In genomic region chr20:5119143-5119434, GRCh38 we compare ENCODE assay signal across 8 cellular contexts. TPM values are rescaled to one million over a fixed set of nuclear protein-coding genes. Genes with fewer than 3 reads are reported as not detected.
A peak's percentile ranks its signal among the peaks of the same experiment; 100 is the strongest.
DNase-seq lines count a peak whose midpoint lies in the region; ATAC-seq and TF ChIP-seq lines count a peak whose summit lies in the region.

No MANE protein-coding gene starts in this region.

- H4K8ac ChIP-seq in trophoblast cell (ENCODE audit: low read depth, low read length): peak overlapping the region; percentile 12

- H4K20me1 ChIP-seq in DOHH2 (ENCODE audit: control insufficient read depth, insufficient read depth, low read depth, low read length): peaks cover 26% of the 10 kb centered on the region

- peak overlapping the region; percentile 91 for H3K4ac ChIP-seq in trophoblast cell (ENCODE audit: low read depth, low read length)

- H3F3A ChIP-seq in DOHH2 (ENCODE audit: control insufficient read depth, insufficient read depth): peaks cover 56% of the 10 kb centered on the region

- peak overlapping the region; percentile 91 for H3K4me2 ChIP-seq in DOHH2 (ENCODE audit: low read length)
- peak overlapping the region; percentile 72 for H3K4me2 ChIP-seq in trophoblast cell (ENCODE audit: low read length)

- peak overlapping the region; percentile 89 for H3K27ac ChIP-seq in DOHH2 (ENCODE audit: low read depth, low read length)
- peak overlapping the region; percentile 85 to 95 (median 92) for H3K27ac ChIP-seq in Peyer's patch
- peak overlapping the region; percentile 89 to 95 (median 90) for H3K27ac ChIP-seq in esophagus muscularis mucosa (replicated peaks in 1 of 4)
- H3K27ac ChIP-seq in trophoblast cell (ENCODE audit: low read depth, low read length): peak overlapping the region; percentile 7

- H3K4me3 ChIP-seq in DOHH2 (ENCODE audit: low read length) (peak overlapping the region; percentile 82), Peyer's patch (peak overlapping the region; percentile 67 to 89 (median 76)), esophagus muscularis mucosa (peak overlapping the region; percentile 68 to 82 (median 73)), trophoblast cell (ENCODE audit: low read depth, low read length) (peak overlapping the region; percentile 89)

- H2AK5ac ChIP-seq in trophoblast cell (ENCODE audit: low read length): no peak overlapping the region

- 0% methylated on average over 16 of the region's 21 CpGs for WGBS in esophagus muscularis mucosa
- no CpG with 5 or more reads among the region's 21 CpGs for WGBS in trophoblast cell (ENCODE audit: extremely low coverage, insufficient coverage, insufficient read length)

- peak overlapping the region; percentile 12 for H3K18ac ChIP-seq in trophoblast cell (ENCODE audit: low read length)

- H2BK5ac ChIP-seq in trophoblast cell (ENCODE audit: low read depth, low read length, poor library complexity): peak overlapping the region; percentile 35

- intact Hi-C loops in esophagus muscularis mucosa (cut with DNase I): no loop called here

- peaks cover 6% of the 10 kb centered on the region for H3K79me1 ChIP-seq in trophoblast cell (ENCODE audit: low read length)

- no peak overlapping the region for H2BK120ac ChIP-seq in trophoblast cell (ENCODE audit: insufficient read depth, low read length, poor library complexity)

- peak overlapping the region; percentile 44 for H3K9ac ChIP-seq in trophoblast cell (ENCODE audit: low read length)

- H3K79me2 ChIP-seq in DOHH2 (ENCODE audit: control insufficient read depth, low read length) (peaks cover 51% of the 10 kb centered on the region), trophoblast cell (ENCODE audit: control insufficient read depth, insufficient read depth, low read length, poor library complexity) (peaks cover 13% of the 10 kb centered on the region)

- TF ChIP-seq POLR2A in Peyer's patch (IDR thresholded peaks at IDR 0.05) (no peak), esophagus muscularis mucosa (IDR thresholded peaks at IDR 0.05; ENCODE audit: low read depth) (no peak)

- no peak overlapping the region for H3K23ac ChIP-seq in trophoblast cell (ENCODE audit: low read length)

- no peak for TF ChIP-seq CTCF in DOHH2 (IDR thresholded peaks at IDR 0.05; ENCODE audit: low read depth, low read length, poor library complexity, severe bottlenecking)
- no peak for TF ChIP-seq CTCF in Peyer's patch (IDR thresholded peaks at IDR 0.05)
- no peak for TF ChIP-seq CTCF in esophagus muscularis mucosa (IDR thresholded peaks at IDR 0.05)

- H3K27me3 ChIP-seq in DOHH2 (ENCODE audit: control insufficient read depth, low read length): no peaks in the 10 kb centered on the region
- no peaks in the 10 kb centered on the region for H3K27me3 ChIP-seq in Peyer's patch
- H3K27me3 ChIP-seq in esophagus muscularis mucosa: no peaks in the 10 kb centered on the region
- no peaks in the 10 kb centered on the region for H3K27me3 ChIP-seq in trophoblast cell (ENCODE audit: insufficient read depth, low read length)

- H3K36me3 ChIP-seq in DOHH2 (ENCODE audit: control insufficient read depth, low read length) (peaks cover 54% of the 10 kb centered on the region), Peyer's patch (peaks cover 0 to 29% (median 0%) of the 10 kb centered on the region in 3 donors), esophagus muscularis mucosa (peaks cover 5 to 40% (median 23%) of the 10 kb centered on the region in 4 donors), trophoblast cell (ENCODE audit: control insufficient read depth in 1 of 2, insufficient read depth in 2 of 2, low read length in 2 of 2) (peaks cover 9 to 19% of the 10 kb centered on the region in 2 experiments)

- DNase-seq in Peyer's patch: no peak
- no peak for DNase-seq in esophagus muscularis mucosa (ENCODE audit: extremely low spot score)
- DNase-seq in trophoblast cell: no peak
- DNase-seq in pons (ENCODE audit: low spot score): no peak
- no peak for DNase-seq in NCI-H526 (lab: John Stamatoyannopoulos, UW)

- H3K9me3 ChIP-seq in DOHH2 (ENCODE audit: control insufficient read depth, insufficient read depth, low read length): no peaks in the 10 kb centered on the region
- no peaks in the 10 kb centered on the region for H3K9me3 ChIP-seq in Peyer's patch
- no peaks in the 10 kb centered on the region for H3K9me3 ChIP-seq in esophagus muscularis mucosa
- no peaks in the 10 kb centered on the region for H3K9me3 ChIP-seq in trophoblast cell (ENCODE audit: insufficient read depth, low read depth, low read length)

- peak overlapping the region; percentile 42 for H3K14ac ChIP-seq in trophoblast cell (ENCODE audit: low read length)

- H3K4me1 ChIP-seq in DOHH2 (ENCODE audit: control insufficient read depth, low read length) (peaks cover 37% of the 10 kb centered on the region), Peyer's patch (peaks cover 0 to 33% (median 8%) of the 10 kb centered on the region in 4 donors), esophagus muscularis mucosa (peaks cover 15 to 24% (median 22%) of the 10 kb centered on the region in 4 donors), trophoblast cell (ENCODE audit: control insufficient read depth in 1 of 2, insufficient read depth in 2 of 2, low read length in 2 of 2) (peaks cover 2% of the 10 kb centered on the region in 2 experiments)

- H4K91ac ChIP-seq in trophoblast cell (ENCODE audit: low read depth, low read length): peak overlapping the region; percentile 32

- peak overlapping the region; percentile 40 for H2AFZ ChIP-seq in trophoblast cell (ENCODE audit: insufficient read depth, low read length, poor library complexity)

- no peak for TF ChIP-seq EP300 in esophagus muscularis mucosa (IDR thresholded peaks at IDR 0.05)

- H3K9me2 ChIP-seq in DOHH2 (replicated peaks; ENCODE audit: control insufficient read depth, low read length): no peaks in the 10 kb centered on the region

- no peak overlapping the region for H4K12ac ChIP-seq in trophoblast cell (ENCODE audit: low read depth, low read length)

- no peak overlapping the region for H2BK12ac ChIP-seq in trophoblast cell (ENCODE audit: low read length)

- ATAC-seq in GM18511 (IDR thresholded peaks at IDR 0.05; ENCODE audit: unreplicated experiment) (no peak), GM19455 (IDR thresholded peaks at IDR 0.05; ENCODE audit: unreplicated experiment) (no peak)

RNA-seq across cellular contexts. Expression of gene PCNA, which starts 0.7 kb away (rescaled TPM):
- total RNA-seq in Peyer's patch (100 to 1,000 TPM in 1 of 4 donors, 10 to 100 TPM in 3; 23.3 to 103 (median 46.0) TPM), esophagus muscularis mucosa (10 to 100 TPM; 25.0 to 37.8 (median 35.9) TPM)
- 125 and 128 TPM in 2 replicates for polyA plus RNA-seq in trophoblast cell (2013)

RNA-seq across cellular contexts. Expression of gene TMEM230, which starts 6.2 kb away (rescaled TPM):
- total RNA-seq in Peyer's patch (10 to 100 TPM; 46.5 to 90.8 (median 62.9) TPM), esophagus muscularis mucosa (100 to 1,000 TPM in 3 of 4 donors, 10 to 100 TPM in 1; 85.8 to 118 (median 107) TPM)
- polyA plus RNA-seq in trophoblast cell (2013): 109 and 115 TPM in 2 replicates

RNA-seq across cellular contexts. Expression of gene CDS2, which starts 7.7 kb away (rescaled TPM):
- total RNA-seq in Peyer's patch: 10 to 100 TPM; 18.2 to 24.6 (median 22.2) TPM
- 10 to 100 TPM; 54.8 to 83.1 (median 69.7) TPM for total RNA-seq in esophagus muscularis mucosa
- polyA plus RNA-seq in trophoblast cell (2013): 25.0 and 25.8 TPM in 2 replicates

Comparison
In these comparisons a context has a peak if more than half of its experiments do, and no peak if none do; other contexts are left out.
1. H3K27ac ChIP-seq: peak in every context shown above with its lines; median percentile 92 in Peyer's patch; 90 in esophagus muscularis mucosa; 89 in DOHH2; 7 in trophoblast cell.